ENCODE assay signal across 15 cellular contexts in genomic region chr20:43750774-43751166, GRCh38. TPM values are rescaled to one million over a fixed set of nuclear protein-coding genes. Genes with fewer than 3 reads are reported as not detected.
DNase-seq lines count a peak whose midpoint lies in the region; FAIRE-seq and TF ChIP-seq lines count a peak whose summit lies in the region.
"Had no signal": no experiment of that assay in that cellular context is flagged by ENCODE, and none has a peak within 500 bp of the region (broad histone marks: within the 10 kb centered on the region; RNA-seq: fewer than 3 reads in every experiment).

No MANE protein-coding gene starts in this region.

- FAIRE-seq in bronchial epithelial cell (lab: Jason Lieb, UNC) = no peak
- FAIRE-seq: endothelial cell of umbilical vein had no signal

- POLR2A ChIA-PET in OCI-LY7 (lab: Charles Lee) = interaction anchor here (0.5 to 1.2 kb wide), 4 partner anchors 12 to 325 kb away, joined by 3 to 4 read pairs (median 3); partner anchors contain the start of gene SRSF6

- CTCF ChIA-PET in OCI-LY7 (lab: Charles Lee; ENCODE audit: unreplicated experiment) = interaction anchor here (0.6 to 2.0 kb wide), 4 partner anchors 89 to 331 kb away, joined by 3 to 7 read pairs (median 4); no protein-coding TSS in a partner anchor

- peaks cover 41% of the 10 kb centered on the region for H3K4me1 ChIP-seq in OCI-LY7 (ENCODE audit: insufficient read depth, low read length, poor library complexity, severe bottlenecking)
- peaks cover 11% of the 10 kb centered on the region for H3K4me1 ChIP-seq in stomach smooth muscle (ENCODE audit: control insufficient read depth, insufficient read depth, low read length)
- H3K4me1 ChIP-seq: psoas muscle, vagina had no signal

- H2AFZ ChIP-seq in OCI-LY7 (ENCODE audit: low read length) = no peak overlapping the region; the same call in 1 of the 2 replicates

- no peaks in the 10 kb centered on the region for H3K27me3 Mint-ChIP-seq in activated naive CD4-positive, alpha-beta T cell treated with anti-CD3 and anti-CD28 coated beads, Interleukin-2, amount 50 U/mL, for 24 hours

- H3K9me2 ChIP-seq in OCI-LY7 (ENCODE audit: insufficient read depth, low read length) = no peaks in the 10 kb centered on the region

- no peaks in the 10 kb centered on the region for H3K9me3 Mint-ChIP-seq in activated naive CD4-positive, alpha-beta T cell treated with anti-CD3 and anti-CD28 coated beads, Interleukin-2, amount 50 U/mL, for 24 hours

- intact Hi-C loops in OCI-LY7 (cut with micrococcal nuclease; ENCODE audit: unreplicated experiment) = loop anchor here (1.0 kb wide), 2 partner anchors 40 to 90 kb away; no protein-coding TSS in a partner anchor

- no peaks in the 10 kb centered on the region for H4K20me1 ChIP-seq in OCI-LY7 (ENCODE audit: insufficient read depth, low read length)

- no peak overlapping the region for H3K27ac ChIP-seq in OCI-LY7 (ENCODE audit: low read depth, low read length, poor library complexity, severe bottlenecking)
- H3K27ac ChIP-seq in stomach smooth muscle (ENCODE audit: low read length) = peak overlapping the region; percentile 67
- H3K27ac ChIP-seq: cardiac muscle cell, psoas muscle, vagina had no signal

- H3K9ac ChIP-seq in stomach smooth muscle (ENCODE audit: low read length in 2 of 2) = no peak overlapping the region

- no peaks in the 10 kb centered on the region for H3K79me2 ChIP-seq in OCI-LY7 (ENCODE audit: insufficient read depth, low read depth, low read length)

- H3K36me3 ChIP-seq in OCI-LY7 (ENCODE audit: insufficient read depth, low read length) (no peaks in the 10 kb centered on the region), bronchial epithelial cell (ENCODE audit: control insufficient read depth, insufficient read depth, low read length) (no peaks in the 10 kb centered on the region), stomach smooth muscle (ENCODE audit: control insufficient read depth in 2 of 2, insufficient read depth in 2 of 2, low read length in 2 of 2) (no peaks in the 10 kb centered on the region)
- H3K36me3 ChIP-seq: cardiac muscle cell, vagina had no signal

- H3K4me3 Mint-ChIP-seq in activated naive CD4-positive, alpha-beta T cell treated with anti-CD3 and anti-CD28 coated beads, Interleukin-2, amount 50 U/mL, for 24 hours = peak overlapping the region; percentile 65

- no TSS peak for BruUV-seq in OCI-LY7 (replicated peaks; lab: Mats Ljungman, UMichigan)

- H3K4me2 ChIP-seq in OCI-LY7 (ENCODE audit: low read length) = peak overlapping the region; percentile 54

- no peaks in the 10 kb centered on the region for H3K9me3 ChIP-seq in OCI-LY7 (ENCODE audit: low read length)
- no peaks in the 10 kb centered on the region for H3K9me3 ChIP-seq in stomach smooth muscle (ENCODE audit: control insufficient read depth in 2 of 2, low read length in 2 of 2)
- H3K9me3 ChIP-seq: psoas muscle, vagina had no signal

- no peaks in the 10 kb centered on the region for H3K27me3 ChIP-seq in bronchial epithelial cell (ENCODE audit: control insufficient read depth, insufficient read depth, low read length)
- peaks cover 2 to 3% of the 10 kb centered on the region in 2 donors for H3K27me3 ChIP-seq in stomach smooth muscle (ENCODE audit: control insufficient read depth in 1 of 2, insufficient read depth in 2 of 2, low read length in 2 of 2)
- H3K27me3 ChIP-seq: cardiac muscle cell, vagina had no signal

- no peak for DNase-seq in activated naive CD4-positive, alpha-beta T cell (lab: John Stamatoyannopoulos, UW)
- DNase-seq in OCI-LY7 (ENCODE audit: low spot score) (no peak), bronchial epithelial cell (ENCODE audit: low read depth) (peak; percentile 14), NCI-H524 (lab: John Stamatoyannopoulos, UW) (no peak), activated gamma-delta T cell treated with Interleukin-2 at 50 U/mL for 16 hours (no peak), NCI-H2171 treated with DMSO at 0.1 percent for 48 hours (lab: John Stamatoyannopoulos, UW) (no peak)
- DNase-seq: NCI-H1436 treated with DMSO at 0.1 percent for 48 hours, NCI-H510A treated with DMSO at 0.1 percent for 48 hours, psoas muscle had no signal

- H3K4me1 Mint-ChIP-seq in activated naive CD4-positive, alpha-beta T cell treated with anti-CD3 and anti-CD28 coated beads, Interleukin-2, amount 50 U/mL, for 24 hours = peaks cover 42% of the 10 kb centered on the region

- H3K4me3 ChIP-seq in OCI-LY7 (ENCODE audit: low read depth, low read length, poor library complexity, severe bottlenecking) (no peak overlapping the region), bronchial epithelial cell (ENCODE audit: low read depth, low read length) (no peak overlapping the region), stomach smooth muscle (ENCODE audit: low read length in 2 of 2) (no peak overlapping the region)
- H3K4me3 ChIP-seq: cardiac muscle cell, psoas muscle, vagina had no signal

- TF ChIP-seq CTCF in OCI-LY7 (conservative IDR thresholded peaks at IDR 0.05; ENCODE audit: low read length) (no peak), bronchial epithelial cell (IDR thresholded peaks at IDR 0.05; ENCODE audit: insufficient read depth, low read length, severe bottlenecking) (no peak)

- H3K27ac Mint-ChIP-seq in activated naive CD4-positive, alpha-beta T cell treated with anti-CD3 and anti-CD28 coated beads, Interleukin-2, amount 50 U/mL, for 24 hours = peak overlapping the region; percentile 98

- H3K36me3 Mint-ChIP-seq in activated naive CD4-positive, alpha-beta T cell treated with anti-CD3 and anti-CD28 coated beads, Interleukin-2, amount 50 U/mL, for 24 hours = no peaks in the 10 kb centered on the region

RNA-seq across cellular contexts. Expression of gene GTSF1L, which starts 24.0 kb away (rescaled TPM):
- 0.21 and 3.1 TPM in 2 replicates for total RNA-seq in OCI-LY7 (2014; rRNA removed; shearing (Covaris generic))
- total RNA-seq in OCI-LY7 (2022) (3.3 and 4.0 TPM in 2 replicates), bronchial epithelial cell (not detected in 2 replicates)
- total RNA-seq: cardiac muscle cell, Daoy, endothelial cell of umbilical vein, psoas muscle, vagina had no signal
